ENCODE assay signal across 9 cellular contexts in genomic region chr1:67367370-67368345, GRCh38. TPM values are rescaled to one million over a fixed set of nuclear protein-coding genes. Genes with fewer than 3 reads are reported as not detected.
A peak's percentile ranks its signal among the peaks of the same experiment; 100 is the strongest.
DNase-seq lines count a peak whose midpoint lies in the region; ATAC-seq and TF ChIP-seq lines count a peak whose summit lies in the region.
"Had no signal": no experiment of that assay in that cellular context is flagged by ENCODE, and none has a peak within 500 bp of the region (broad histone marks: within the 10 kb centered on the region; RNA-seq: fewer than 3 reads in every experiment).

No MANE protein-coding gene starts in this region.

- no peaks in the 10 kb centered on the region for H3K27me3 Mint-ChIP-seq in activated naive CD4-positive, alpha-beta T cell treated with anti-CD3 and anti-CD28 coated beads for 36 hours (ENCODE audit: low read depth)
- H3K27me3 Mint-ChIP-seq in stimulated activated naive B cell treated with anti-CD40 and anti-IgM and Interleukin-4, amounts not matched to agents 10 μg/mL and 1 μg/mL and 100 μg/mL, for 72 hours = no peaks in the 10 kb centered on the region

- no peaks in the 10 kb centered on the region for H3K9me3 Mint-ChIP-seq in activated naive CD4-positive, alpha-beta T cell treated with anti-CD3 and anti-CD28 coated beads for 36 hours
- H3K9me3 Mint-ChIP-seq in stimulated activated naive B cell treated with anti-CD40 and anti-IgM and Interleukin-4, amounts not matched to agents 10 μg/mL and 1 μg/mL and 100 μg/mL, for 72 hours = no peaks in the 10 kb centered on the region

- intact Hi-C loops in activated naive CD4-positive, alpha-beta T cell treated with anti-CD3 and anti-CD28 coated beads for 36 hours (cut with micrococcal nuclease) = no loop called here

- H3K4me1 Mint-ChIP-seq in activated naive CD4-positive, alpha-beta T cell treated with anti-CD3 and anti-CD28 coated beads for 36 hours (ENCODE audit: low read depth) = peaks cover 18% of the 10 kb centered on the region
- H3K4me1 Mint-ChIP-seq in stimulated activated naive B cell treated with anti-CD40 and anti-IgM and Interleukin-4, amounts not matched to agents 10 μg/mL and 1 μg/mL and 100 μg/mL, for 72 hours = peaks cover 0 to 6% of the 10 kb centered on the region in 2 donors

- in situ Hi-C loops in GM13977 (cut with MboI; ENCODE audit: low pct_unique_long_range_greater_than_20kb, low sequenced_read_pairs, unreplicated experiment) = no loop called here

- no peak for DNase-seq in activated naive CD4-positive, alpha-beta T cell treated with anti-CD3 and anti-CD28 coated beads for 36 hours
- no peak for DNase-seq in activated naive CD4-positive, alpha-beta T cell treated with Interleukin-2 at 50 U/mL for 16 hours
- DNase-seq in NCI-H748 (lab: John Stamatoyannopoulos, UW; ENCODE audit: unreplicated experiment) (peak; percentile 87), fibroblast of the aortic adventitia (ENCODE audit: low read depth) (peak; percentile 39), COLO829 (ENCODE audit: low spot score) (no peak), GM13977 (ENCODE audit: low spot score) (no peak)
- no peak for DNase-seq in stimulated activated naive B cell treated with anti-CD40 and anti-IgM and Interleukin-4, amounts not matched to agents 10 μg/mL and 1 μg/mL and 100 μg/mL, for 72 hours

- no peak overlapping the region for H3K4me3 Mint-ChIP-seq in activated naive CD4-positive, alpha-beta T cell treated with anti-CD3 and anti-CD28 coated beads for 36 hours
- H3K4me3 Mint-ChIP-seq in stimulated activated naive B cell treated with anti-CD40 and anti-IgM and Interleukin-4, amounts not matched to agents 10 μg/mL and 1 μg/mL and 100 μg/mL, for 72 hours = no peak overlapping the region

- H3K27ac Mint-ChIP-seq in activated naive CD4-positive, alpha-beta T cell treated with anti-CD3 and anti-CD28 coated beads for 36 hours = peak overlapping the region; percentile 58
- peak overlapping the region; percentile 2 for H3K27ac Mint-ChIP-seq in stimulated activated naive B cell treated with anti-CD40 and anti-IgM and Interleukin-4, amounts not matched to agents 10 μg/mL and 1 μg/mL and 100 μg/mL, for 72 hours

- CTCF ChIA-PET in activated naive CD4-positive, alpha-beta T cell treated with anti-CD3 and anti-CD28 coated beads for 36 hours (lab: Charles Lee) = interaction anchor here (0.8 kb wide), 1 partner anchor 20 kb away, joined by 3 read pairs; no protein-coding TSS in a partner anchor

- no peak overlapping the region for H3K4me3 ChIP-seq in fibroblast of the aortic adventitia (ENCODE audit: low read depth, low read length)
- H3K4me3 ChIP-seq: BLaER1 treated with 17β-estradiol and CSF1 and Interleukin-3, amounts not matched to agents 10 nM and 100 nM had no signal

- no peak for ATAC-seq in stimulated activated naive B cell treated with anti-CD40 and anti-IgM and Interleukin-4, amounts not matched to agents 10 μg/mL and 1 μg/mL and 100 μg/mL, for 72 hours (replicated peaks)
- ATAC-seq in HG02623 (IDR thresholded peaks at IDR 0.05; ENCODE audit: unreplicated experiment) = no peak

- TF ChIP-seq CTCF in fibroblast of the aortic adventitia (IDR thresholded peaks at IDR 0.05; ENCODE audit: insufficient read depth, low read length) = no peak
- no peak for TF ChIP-seq CTCF in GM13977 (IDR thresholded peaks at IDR 0.05; ENCODE audit: extremely low read depth, insufficient read depth, missing control alignments)

- peaks cover 73% of the 10 kb centered on the region for H3K36me3 Mint-ChIP-seq in activated naive CD4-positive, alpha-beta T cell treated with anti-CD3 and anti-CD28 coated beads for 36 hours (ENCODE audit: low read depth)
- H3K36me3 Mint-ChIP-seq in stimulated activated naive B cell treated with anti-CD40 and anti-IgM and Interleukin-4, amounts not matched to agents 10 μg/mL and 1 μg/mL and 100 μg/mL, for 72 hours = peaks cover 15 to 16% of the 10 kb centered on the region in 2 donors

RNA-seq across cellular contexts. Expression of gene IL12RB2, which starts 60.0 kb away (rescaled TPM):
- total RNA-seq in activated naive CD4-positive, alpha-beta T cell treated with anti-CD3 and anti-CD28 coated beads for 36 hours = 10 to 100 TPM; 76.5 to 82.9 TPM
- total RNA-seq in fibroblast of the aortic adventitia (ENCODE audit: low replicate concordance) = not detected in 2 replicates

Comparison
In these comparisons a context has a peak if more than half of its experiments do, and no peak if none do; other contexts are left out.
1. DNase-seq: peak in NCI-H748 (single experiment) and fibroblast of the aortic adventitia (single experiment); none in activated naive CD4-positive, alpha-beta T cell treated with anti-CD3 and anti-CD28 coated beads for 36 hours (single experiment), activated naive CD4-positive, alpha-beta T cell treated with Interleukin-2 at 50 U/mL for 16 hours (single experiment), stimulated activated naive B cell treated with anti-CD40 and anti-IgM and Interleukin-4, amounts not matched to agents 10 μg/mL and 1 μg/mL and 100 μg/mL, for 72 hours (single experiment), COLO829 (single experiment) and GM13977 (single experiment).
2. RNA of gene IL12RB2, which starts 60.0 kb away (total RNA-seq): 76.5 to 82.9 TPM in activated naive CD4-positive, alpha-beta T cell treated with anti-CD3 and anti-CD28 coated beads for 36 hours; not detected in fibroblast of the aortic adventitia; every median in the first group is over 10 times any median in the second.